ENCODE assay signal across 12 cellular contexts in genomic region chr14:63857467-63858030, GRCh38. TPM values are rescaled to one million over a fixed set of nuclear protein-coding genes. Genes with fewer than 3 reads are reported as not detected.
DNase-seq lines count a peak whose midpoint lies in the region; ATAC-seq and TF ChIP-seq lines count a peak whose summit lies in the region.
"Had no signal": no experiment of that assay in that cellular context is flagged by ENCODE, and none has a peak within 500 bp of the region (broad histone marks: within the 10 kb centered on the region; RNA-seq: fewer than 3 reads in every experiment).

No MANE protein-coding gene starts in this region.

- no peaks in the 10 kb centered on the region for H3K9me3 Mint-ChIP-seq in neural crest cell

- peaks cover 38% of the 10 kb centered on the region for H3K4me1 Mint-ChIP-seq in neural crest cell

- H3K27ac Mint-ChIP-seq in neural crest cell (ENCODE audit: unreplicated experiment): no peak overlapping the region
- H3K27ac Mint-ChIP-seq: CD14-positive monocyte had no signal

- H3K27me3 Mint-ChIP-seq in neural crest cell (ENCODE audit: low read depth): peaks cover 2% of the 10 kb centered on the region

- peak overlapping the region; percentile 25 for H3K4me3 Mint-ChIP-seq in neural crest cell

- no peak for TF ChIP-seq CTCF in neural crest cell (conservative IDR thresholded peaks at IDR 0.05)

- peak; percentile 32 for DNase-seq in activated naive CD4-positive, alpha-beta T cell treated with Interleukin-2 at 50 U/mL for 16 hours
- no peak for DNase-seq in activated naive CD4-positive, alpha-beta T cell (lab: John Stamatoyannopoulos, UW)
- peak; percentile 22 for DNase-seq in NCI-H226
- DNase-seq in activated gamma-delta T cell treated with anti-CD3 and anti-CD28 coated beads, Interleukin-2, amount 50 U/mL, for 16 hours (ENCODE audit: low read depth): peak; percentile 32
- no peak for DNase-seq in neural crest cell (ENCODE audit: low read depth, low spot score)
- DNase-seq in ecto neural progenitor cell (ENCODE audit: low spot score): no peak
- DNase-seq in amniotic stem cell (lab: John Stamatoyannopoulos, UW): no peak
- DNase-seq: activated CD8-positive, alpha-beta memory T cell treated with anti-CD3 and anti-CD28 coated beads, Interleukin-2, amount 50 U/mL, for 48 hours; mesenchymal stem cell; SHP77 treated with DMSO at 0.1 percent for 48 hours had no signal

- H3K36me3 Mint-ChIP-seq in neural crest cell (ENCODE audit: low read depth): no peaks in the 10 kb centered on the region

- no peak for ATAC-seq in GM21576 (IDR thresholded peaks at IDR 0.05; ENCODE audit: unreplicated experiment)

RNA-seq across cellular contexts. Expression of gene SYNE2, which starts 4.7 kb away (rescaled TPM):
- total RNA-seq in neural crest cell: 84.8 and 94.9 TPM in 2 replicates

Comparison
In these comparisons a context has a peak if more than half of its experiments do, and no peak if none do; other contexts are left out.
1. DNase-seq: peak in activated naive CD4-positive, alpha-beta T cell treated with Interleukin-2 at 50 U/mL for 16 hours (single experiment), NCI-H226 (single experiment) and activated gamma-delta T cell treated with anti-CD3 and anti-CD28 coated beads, Interleukin-2, amount 50 U/mL, for 16 hours (single experiment); none in activated naive CD4-positive, alpha-beta T cell (0 of 4), neural crest cell (single experiment), ecto neural progenitor cell (single experiment) and amniotic stem cell (single experiment).